ENCODE assay signal across 32 cellular contexts in genomic region chrX:117851025-117851424, GRCh38.
"Had no signal": no experiment of that assay in that cellular context is flagged by ENCODE, and none has a peak within 500 bp of the region (broad histone marks: within the 10 kb centered on the region; RNA-seq: fewer than 3 reads in every experiment).

No MANE protein-coding gene starts in this region.

- H3K4me3 ChIP-seq: ascending aorta, body of pancreas, breast epithelium had no signal

- H3K4me1 ChIP-seq: ascending aorta, body of pancreas, breast epithelium had no signal

- FAIRE-seq: TTC549 had no signal

- ATAC-seq: activated CD8-positive, alpha-beta T cell treated with anti-CD3 and anti-CD28 coated beads for 36 hours; activated naive CD8-positive, alpha-beta T cell treated with anti-CD3 and anti-CD28 coated beads, Interleukin-2, amount 50 U/mL, for 24 hours; activated T-cell treated with anti-CD3 and anti-CD28 coated beads, Interleukin-2, amount 50 U/mL, for 4 hours; activated T-cell treated with anti-CD3 and anti-CD28 coated beads, Interleukin-2, amount 50 U/mL, for 72 hours; activated T-helper 17 cell treated with anti-CD3 and anti-CD28 coated beads, Interleukin-2, amount 50 U/mL, for 72 hours; body of pancreas had no signal

- H3K27me3 ChIP-seq: ascending aorta, body of pancreas, brain microvascular endothelial cell, breast epithelium had no signal

- H3K27ac ChIP-seq: ascending aorta, body of pancreas, brain microvascular endothelial cell, breast epithelium, VCaP had no signal

- H3K9me3 ChIP-seq: ascending aorta, body of pancreas, breast epithelium had no signal

- H3K36me3 ChIP-seq: ascending aorta, brain microvascular endothelial cell, breast epithelium had no signal

- DNase-seq: activated B cell treated with CpG ODN at 0.5 μM for 24 hours; activated CD4-positive, alpha-beta memory T cell treated with anti-CD3 and anti-CD28 coated beads for 36 hours; activated CD4-positive, alpha-beta T cell treated with anti-CD3 and anti-CD28 coated beads for 4 hours; activated CD4-positive, alpha-beta T cell treated with anti-CD3 and anti-CD28 coated beads, Interleukin-2, amount 10 ng/mL, durations not matched to agents 24 days and 14 days; activated CD4-positive, alpha-beta T cell treated with anti-CD3 and anti-CD28 coated beads, Interleukin-2, amount 50 U/mL, for 1 hour; activated CD4-positive, alpha-beta T cell treated with anti-CD3 and anti-CD28 coated beads, Interleukin-2, amount 50 U/mL, for 4 hours; activated CD4-positive, CD25-positive, alpha-beta regulatory T cell treated with anti-CD3 and anti-CD28 coated beads, Interleukin-2, amount 50 U/mL, for 72 hours; activated CD8-positive, alpha-beta memory T cell treated with anti-CD3 and anti-CD28 coated beads, Interleukin-2, amount 50 U/mL, for 4 hours; activated CD8-positive, alpha-beta T cell treated with anti-CD3 and anti-CD28 coated beads for 36 hours; activated effector memory CD4-positive, alpha-beta T cell treated with anti-CD3 and anti-CD28 coated beads, Interleukin-2, amount 50 U/mL, for 16 hours; activated naive CD4-positive, alpha-beta T cell treated with anti-CD3 and anti-CD28 coated beads, Interleukin-2, amount 10 ng/mL, durations not matched to agents 7 days and 5 days; activated naive CD4-positive, alpha-beta T cell treated with Interleukin-2 at 50 U/mL for 16 hours; activated naive CD8-positive, alpha-beta T cell treated with anti-CD3 and anti-CD28 coated beads, Interleukin-2, amount 10 ng/mL, durations not matched to agents 7 days and 5 days; activated naive CD8-positive, alpha-beta T cell treated with anti-CD3 and anti-CD28 coated beads, Interleukin-2, amount 50 U/mL, for 24 hours; activated T-cell treated with anti-CD3 and anti-CD28 coated beads for 4 hours; activated T-cell treated with anti-CD3 and anti-CD28 coated beads, Interleukin-2, amount 50 U/mL, for 1 hour; activated T-cell treated with anti-CD3 and anti-CD28 coated beads, Interleukin-2, amount 50 U/mL, for 4 hours; activated T-cell treated with anti-CD3 and anti-CD28 coated beads, Interleukin-2, amount 50 U/mL, for 72 hours; amygdala; anterior cingulate cortex; body of pancreas; brain microvascular endothelial cell; caudate nucleus; cerebellar nuclear complex; T-helper 1 cell; T-helper 2 cell; T-helper 9 cell had no signal
